ENCODE assay signal across 16 cellular contexts in the genomic region with DNA sequence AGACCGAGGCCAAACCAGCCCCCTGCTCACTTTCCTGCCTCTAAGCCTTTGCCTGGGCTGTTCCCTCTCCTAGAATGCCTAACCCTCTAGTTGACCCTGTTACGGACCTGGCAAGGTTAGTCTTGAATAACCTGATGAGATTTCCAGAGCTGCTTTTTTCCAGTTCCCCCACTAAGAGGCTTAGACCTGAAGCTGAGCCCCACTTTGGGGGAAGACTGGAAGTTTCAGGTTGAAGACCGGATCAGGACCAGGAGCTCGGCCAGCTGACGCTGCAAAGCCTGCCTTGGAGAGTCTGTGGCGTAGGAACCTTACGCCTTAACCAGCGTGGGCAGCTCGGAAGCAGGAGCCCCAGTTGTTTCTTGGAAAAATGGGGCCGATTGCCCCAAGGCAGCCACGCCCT.
DNase-seq lines count a peak whose midpoint lies in the region; FAIRE-seq and TF ChIP-seq lines count a peak whose summit lies in the region.
"Had no signal": no experiment of that assay in that cellular context is flagged by ENCODE, and none has a peak within 500 bp of the region (broad histone marks: within the 10 kb centered on the region; RNA-seq: fewer than 3 reads in every experiment).

No MANE protein-coding gene starts in this region.

- H3K9ac ChIP-seq in BLaER1 treated with 17β-estradiol and CSF1 and Interleukin-3, amounts not matched to agents 10 nM and 100 nM: 0 out of 22 replicates have a peak overlapping the region, but pooled peaks of 1 of the 11 experiments have one; percentile 27

- H3K27ac ChIP-seq in BLaER1 treated with 17β-estradiol and CSF1 and Interleukin-3, amounts not matched to agents 10 nM and 100 nM: peak overlapping the region in 2 of 11 experiments; percentile 12 to 48; a peak in 2 of 22 replicates
- H3K27ac ChIP-seq in RWPE1 (peak overlapping the region; percentile 14), osteoblast (ENCODE audit: low read depth, low read length) (no peak overlapping the region)

- DNase-seq in D721Med (ENCODE audit: insufficient read length, low spot score) (peak; percentile 69), RWPE1 (ENCODE audit: low spot score) (no peak), osteoblast (ENCODE audit: insufficient read length, low spot score, missing footprints) (peak; percentile 35), pons (ENCODE audit: low spot score) (no peak), NCI-H1930 (lab: John Stamatoyannopoulos, UW) (no peak)
- DNase-seq in activated CD4-positive, alpha-beta T cell treated with anti-CD3 and anti-CD28 coated beads, Interleukin-2, amount 50 U/mL, for 48 hours: no peak
- DNase-seq: Calu3; CD4-positive, alpha-beta memory T cell; COR-L47; DMS153; DND-41; HFFc6 had no signal

- no peaks in the 10 kb centered on the region for H3K79me2 ChIP-seq in osteoblast (ENCODE audit: insufficient read depth, low read length)

- H3K27me3 ChIP-seq in BLaER1 treated with 17β-estradiol and CSF1 and Interleukin-3, amounts not matched to agents 10 nM and 100 nM: peaks cover 0 to 18% (median 0%) of the 10 kb centered on the region in 11 experiments; a peak in 4 of 22 replicates
- H3K27me3 ChIP-seq in osteoblast (ENCODE audit: insufficient read depth, low read length): no peaks in the 10 kb centered on the region

- H2AFZ ChIP-seq in osteoblast (ENCODE audit: low read length): no peak overlapping the region
- H2AFZ ChIP-seq: GM23338 had no signal

- CTCF ChIA-PET in RWPE1 (lab: Yijun Ruan, JAX): interaction anchor here (0.6 to 1.1 kb wide), 2 partner anchors 15 to 84 kb away, joined by 3 to 5 read pairs; no protein-coding TSS in a partner anchor

- no peak overlapping the region for H3K4me3 ChIP-seq in BLaER1 treated with 17β-estradiol and CSF1 and Interleukin-3, amounts not matched to agents 10 nM and 100 nM
- H3K4me3 ChIP-seq in osteoblast (ENCODE audit: insufficient read depth, low read length): no peak overlapping the region
- H3K4me3 ChIP-seq: GM23338 had no signal

- peak overlapping the region in 7 of 11 experiments; percentile 43 to 91 (median 89); a peak in 13 of 22 replicates for H3K4me2 ChIP-seq in BLaER1 treated with 17β-estradiol and CSF1 and Interleukin-3, amounts not matched to agents 10 nM and 100 nM
- H3K4me2 ChIP-seq in osteoblast (ENCODE audit: insufficient read depth, low read length): no peak overlapping the region
- H3K4me2 ChIP-seq: GM23338 had no signal

- peaks cover 52 to 100% (median 100%) of the 10 kb centered on the region in 10 experiments for H3K4me1 ChIP-seq in BLaER1 treated with 17β-estradiol and CSF1 and Interleukin-3, amounts not matched to agents 10 nM and 100 nM
- peaks cover 2% of the 10 kb centered on the region for H3K4me1 ChIP-seq in osteoblast (ENCODE audit: insufficient read depth, low read length)

- peaks cover 60 to 98% (median 87%) of the 10 kb centered on the region in 11 experiments; a peak in 21 of 22 replicates for H4K20me1 ChIP-seq in BLaER1 treated with 17β-estradiol and CSF1 and Interleukin-3, amounts not matched to agents 10 nM and 100 nM
- H4K20me1 ChIP-seq in osteoblast (ENCODE audit: insufficient read depth, low read length): no peaks in the 10 kb centered on the region

- FAIRE-seq in D721Med (lab: Jason Lieb, UNC): no peak
- FAIRE-seq: G401.6, GM12892 had no signal

- H3K36me3 ChIP-seq in BLaER1 treated with 17β-estradiol and CSF1 and Interleukin-3, amounts not matched to agents 10 nM and 100 nM: peaks cover 0 to 41% (median 14%) of the 10 kb centered on the region in 11 experiments; a peak in 13 of 22 replicates
- no peaks in the 10 kb centered on the region for H3K36me3 ChIP-seq in osteoblast (ENCODE audit: insufficient read depth, low read length)

- TF ChIP-seq CTCF in D721Med (IDR thresholded peaks at IDR 0.05; ENCODE audit: insufficient read depth, missing control alignments) (no peak), RWPE1 (conservative IDR thresholded peaks at IDR 0.05; ENCODE audit: low read depth) (no peak), osteoblast (IDR thresholded peaks at IDR 0.05; ENCODE audit: extremely low read depth, low read depth, low read length) (no peak)

- POLR2A ChIA-PET in RWPE1 (lab: Yijun Ruan, JAX; ENCODE audit: low non-redundant PET): no interaction called here

- no peaks in the 10 kb centered on the region for H3K9me3 ChIP-seq in BLaER1 treated with 17β-estradiol and CSF1 and Interleukin-3, amounts not matched to agents 10 nM and 100 nM (replicated peaks in 1 of 11)
- no peaks in the 10 kb centered on the region for H3K9me3 ChIP-seq in osteoblast (ENCODE audit: low read depth, low read length)

Comparison
In these comparisons a context has a peak if more than half of its experiments do, and no peak if none do; other contexts are left out.
1. DNase-seq: peak in D721Med (single experiment) and osteoblast (single experiment); none in RWPE1 (single experiment), pons (single experiment), NCI-H1930 (0 of 2) and activated CD4-positive, alpha-beta T cell treated with anti-CD3 and anti-CD28 coated beads, Interleukin-2, amount 50 U/mL, for 48 hours (0 of 2).